In the genomic region with DNA sequence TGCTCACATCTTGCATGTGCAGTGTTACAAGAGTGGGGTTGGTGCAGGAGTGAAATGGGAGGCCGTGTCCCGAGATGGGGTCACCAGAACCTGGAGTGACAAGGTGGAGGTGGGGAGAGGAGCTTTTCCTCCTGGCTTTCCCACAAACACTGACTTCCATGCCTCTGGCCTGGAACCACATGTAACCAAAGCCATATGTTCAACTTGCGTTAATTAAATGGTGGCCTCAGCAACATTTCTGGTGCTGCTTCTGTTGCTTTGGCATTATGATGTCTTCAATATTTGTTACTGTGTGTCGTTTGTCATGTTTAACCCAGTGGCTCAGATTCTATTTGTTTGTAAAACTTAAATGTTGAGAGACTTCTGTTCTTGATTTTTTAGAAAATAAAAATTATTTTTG, we compare ENCODE assay signal across 16 cellular contexts.
DNase-seq lines count a peak whose midpoint lies in the region; TF ChIP-seq lines count a peak whose summit lies in the region.
"Had no signal": no experiment of that assay in that cellular context is flagged by ENCODE, and none has a peak within 500 bp of the region (broad histone marks: within the 10 kb centered on the region; RNA-seq: fewer than 3 reads in every experiment).

No MANE protein-coding gene starts in this region.

- H3K4me3 ChIP-seq in AG10803 (ENCODE audit: low read length) (no peak overlapping the region), smooth muscle cell (no peak overlapping the region), HAP-1 (no peak overlapping the region), transverse colon (no peak overlapping the region)
- H3K4me3 ChIP-seq: PC-9 had no signal

- no peaks in the 10 kb centered on the region for H4K20me1 ChIP-seq in smooth muscle cell (ENCODE audit: low read depth)

- H3K36me3 ChIP-seq in smooth muscle cell (ENCODE audit: low read depth) (no peaks in the 10 kb centered on the region), HAP-1 (replicated peaks) (no peaks in the 10 kb centered on the region), transverse colon (no peaks in the 10 kb centered on the region)

- no peaks in the 10 kb centered on the region for H3K9me3 ChIP-seq in smooth muscle cell (replicated peaks; ENCODE audit: low read depth)
- no peaks in the 10 kb centered on the region for H3K9me3 ChIP-seq in HAP-1
- H3K9me3 ChIP-seq in transverse colon: no peaks in the 10 kb centered on the region

- H3K4me1 ChIP-seq in smooth muscle cell (ENCODE audit: low read depth) (peaks cover 15% of the 10 kb centered on the region), HAP-1 (peaks cover 7% of the 10 kb centered on the region), transverse colon (peaks cover 18 to 43% (median 34%) of the 10 kb centered on the region in 4 donors)

- peaks cover 29% of the 10 kb centered on the region for H3F3A ChIP-seq in smooth muscle cell (ENCODE audit: low read depth)

- no peak for TF ChIP-seq EP300 in transverse colon (IDR thresholded peaks at IDR 0.05; ENCODE audit: low read depth)

- peak overlapping the region; percentile 93 for H3K27ac ChIP-seq in epithelial cell of prostate
- peak overlapping the region; percentile 77 for H3K27ac ChIP-seq in smooth muscle cell (ENCODE audit: low read depth)
- peak overlapping the region in 1 of 4 donors; percentile 73 for H3K27ac ChIP-seq in transverse colon
- H3K27ac ChIP-seq: KMS-11 had no signal

- peak; percentile 61 for DNase-seq in AG10803 (ENCODE audit: low read depth)
- peak; percentile 57 for DNase-seq in RPMI7951 (ENCODE audit: low read depth)
- no peak for DNase-seq in epithelial cell of prostate (ENCODE audit: low read depth, low spot score)
- no peak for DNase-seq in smooth muscle cell (lab: John Stamatoyannopoulos, UW; ENCODE audit: unreplicated experiment)
- DNase-seq in HAP-1 (ENCODE audit: low spot score in 2 of 2): no peak
- no peak for DNase-seq in transverse colon
- no peak for DNase-seq in NCI-H2107 (lab: John Stamatoyannopoulos, UW)
- no peak for DNase-seq in activated gamma-delta T cell treated with Interleukin-2 at 50 U/mL for 16 hours
- DNase-seq: GOT3, NCI-H1092 treated with DMSO at 0.1 percent for 48 hours, NCI-H1436 treated with DMSO at 0.1 percent for 48 hours, NCI-H1930, NCI-H2227 treated with DMSO at 0.1 percent for 48 hours, NCI-H510A, PC-9 had no signal

- WGBS in smooth muscle cell (ENCODE audit: low lambda C conversion rate): 94% methylated on average over 4 of the region's 4 CpGs
- 88 to 94% methylated on average over 3 to 4 of the region's 4 CpGs for WGBS in transverse colon (ENCODE audit: low coverage in 1 of 2), 2 donors

- no peak for TF ChIP-seq POLR2A in transverse colon (IDR thresholded peaks at IDR 0.05)

- H3K9ac ChIP-seq in smooth muscle cell (ENCODE audit: low read depth): no peak overlapping the region
- H3K9ac ChIP-seq: KMS-11 had no signal

- TF ChIP-seq CTCF in AG10803 (conservative IDR thresholded peaks at IDR 0.05; ENCODE audit: low read length): no peak
- no peak for TF ChIP-seq CTCF in smooth muscle cell (IDR thresholded peaks at IDR 0.05; ENCODE audit: borderline replicate concordance, insufficient read depth, poor library complexity, severe bottlenecking)
- TF ChIP-seq CTCF in transverse colon (IDR thresholded peaks at IDR 0.05): no peak

- no peaks in the 10 kb centered on the region for H3K79me2 ChIP-seq in smooth muscle cell (ENCODE audit: low read depth)

- no peak overlapping the region for H2AFZ ChIP-seq in smooth muscle cell (ENCODE audit: low read depth)
- H2AFZ ChIP-seq: PC-9 had no signal

- H3K27me3 ChIP-seq in smooth muscle cell (ENCODE audit: low read depth): no peaks in the 10 kb centered on the region
- H3K27me3 ChIP-seq in HAP-1 (ENCODE audit: low read depth): no peaks in the 10 kb centered on the region
- no peaks in the 10 kb centered on the region for H3K27me3 ChIP-seq in transverse colon

- in situ Hi-C loops in HAP-1 (cut with MboI; ENCODE audit: low sequenced_read_pairs): no loop called here
- in situ Hi-C loops in transverse colon (cut with MboI; ENCODE audit: low pct_ligation_motif_present in 1 of 4, low pct_unique_long_range_greater_than_20kb in 1 of 4, low sequenced_read_pairs in 3 of 4): loop anchor here in 2 of 4 donors (10.0 kb wide), 2 partner anchors 111 to 141 kb away; partner anchors contain the start of gene ARF6 (in 2 of the 2)

- intact Hi-C loops in transverse colon (cut with DNase I; ENCODE audit: low total_unique reads): loop anchor here (10.0 kb wide), 1 partner anchor 111 kb away; the partner anchor contains the start of gene ARF6

- no peak overlapping the region for H3K4me2 ChIP-seq in smooth muscle cell
- H3K4me2 ChIP-seq: KMS-11 had no signal

Comparison
In these comparisons a context has a peak if more than half of its experiments do, and no peak if none do; other contexts are left out.
1. DNase-seq: peak in AG10803 (single experiment) and RPMI7951 (single experiment); none in epithelial cell of prostate (single experiment), smooth muscle cell (single experiment), HAP-1 (0 of 2), transverse colon (single experiment), NCI-H2107 (single experiment) and activated gamma-delta T cell treated with Interleukin-2 at 50 U/mL for 16 hours (single experiment).